In genomic region chr22:40668611-40669390, GRCh38 we compare ENCODE assay signal across 1 cellular context.
TF ChIP-seq lines count a peak whose summit lies in the region.

No MANE protein-coding gene starts in this region.

TF ChIP-seq in A549, 52 proteins besides CTCF, POLR2A, EP300 and RAD21:
- TF ChIP-seq FOSL2 (IDR thresholded peaks at IDR 0.05) (no peak), FOSL2 (CRISPR knock-in tag; IDR thresholded peaks at IDR 0.05) (peak; percentile 19; the same call in 1 of the 2 replicates), CEBPB (IDR thresholded peaks at IDR 0.05) (no peak), USF2 (IDR thresholded peaks at IDR 0.05) (0 out of 2 replicates have a peak, but pooled peaks have one; percentile 23)
